Comparison of ENCODE assay signal across 8 cellular contexts in genomic region chr2:170530284-170530745, GRCh38.
A peak's percentile ranks its signal among the peaks of the same experiment; 100 is the strongest.
DNase-seq lines count a peak whose midpoint lies in the region; ATAC-seq, FAIRE-seq and TF ChIP-seq lines count a peak whose summit lies in the region.

No MANE protein-coding gene starts in this region.

- intact Hi-C loops in thyroid gland (cut with DNase I): no loop called here

- TF ChIP-seq POLR2A in thyroid gland (IDR thresholded peaks at IDR 0.05): no peak

- H3K36me3 ChIP-seq in ACC112 (ENCODE audit: insufficient read depth, low read length) (no peaks in the 10 kb centered on the region), adipocyte (ENCODE audit: control insufficient read depth, insufficient read depth, low read length, severe bottlenecking) (no peaks in the 10 kb centered on the region), keratinocyte (ENCODE audit: control insufficient read depth in 2 of 2, extremely low read depth in 1 of 2, insufficient read depth in 2 of 2, low read length in 2 of 2) (no peaks in the 10 kb centered on the region), thyroid gland (no peaks in the 10 kb centered on the region)

- dilution Hi-C loops in keratinocyte (cut with MboI; ENCODE audit: extremely low pct_ligation_motif_present, low sequenced_read_pairs): no loop called here

- H3K9me1 ChIP-seq in keratinocyte (ENCODE audit: control insufficient read depth, extremely low read depth, insufficient read depth, low read length): no peaks in the 10 kb centered on the region

- H3K9me3 ChIP-seq in adipocyte (ENCODE audit: control insufficient read depth, low read length) (no peaks in the 10 kb centered on the region), keratinocyte (ENCODE audit: control insufficient read depth, low read depth, low read length) (no peaks in the 10 kb centered on the region), thyroid gland (no peaks in the 10 kb centered on the region)

- peak overlapping the region; percentile 22; the same call in 1 of the 2 replicates for H3K27ac ChIP-seq in ACC112 (ENCODE audit: low read depth, low read length)
- no peak overlapping the region for H3K27ac ChIP-seq in keratinocyte (ENCODE audit: control insufficient read depth, insufficient read depth, low read length)
- peak overlapping the region; percentile 64 to 78 (median 70) for H3K27ac ChIP-seq in thyroid gland

- H3K4me3 ChIP-seq in ACC112 (ENCODE audit: low read depth, low read length): peak overlapping the region; percentile 54
- peak overlapping the region; percentile 59 for H3K4me3 ChIP-seq in adipocyte (ENCODE audit: low read length)
- H3K4me3 ChIP-seq in keratinocyte (ENCODE audit: control insufficient read depth in 2 of 3, extremely low read depth in 1 of 3, insufficient read depth in 2 of 3, low read depth in 1 of 3, low read length in 3 of 3): no peak overlapping the region
- no peak overlapping the region for H3K4me3 ChIP-seq in thyroid gland (replicated peaks in 1 of 3)

- TF ChIP-seq CTCF in keratinocyte (optimal IDR thresholded peaks at IDR 0.05 in 1 of 3, IDR thresholded peaks at IDR 0.05 in 1 of 3, conservative IDR thresholded peaks at IDR 0.05 in 1 of 3; ENCODE audit: extremely low read depth in 1 of 3, insufficient read depth in 2 of 3, low read length in 3 of 3) (no peak), thyroid gland (IDR thresholded peaks at IDR 0.05) (peak in 1 of 6 experiments; percentile 17)

- no peaks in the 10 kb centered on the region for H4K20me1 ChIP-seq in keratinocyte (ENCODE audit: control insufficient read depth, extremely low read depth, insufficient read depth, low read length)

- peak overlapping the region; percentile 31 for H3K4me2 ChIP-seq in keratinocyte (ENCODE audit: control insufficient read depth, extremely low read depth, insufficient read depth, low read depth, low read length)

- DNase-seq in NCI-H128 (lab: John Stamatoyannopoulos, UW; ENCODE audit: unreplicated experiment) (peak; percentile 79), adipocyte (ENCODE audit: low read depth) (peak; percentile 48), keratinocyte (ENCODE audit: low read depth, low spot score) (no peak), thyroid gland (peak; percentile 97), epidermal melanocyte (ENCODE audit: insufficient read length, low spot score) (no peak), SKM-1 (lab: John Stamatoyannopoulos, UW; ENCODE audit: unreplicated experiment) (no peak)

- H3K4me1 ChIP-seq in ACC112 (ENCODE audit: control insufficient read depth, insufficient read depth, low read length, unreplicated experiment) (peaks cover 30% of the 10 kb centered on the region), adipocyte (ENCODE audit: control insufficient read depth, insufficient read depth, low read length) (peaks cover 33% of the 10 kb centered on the region), keratinocyte (ENCODE audit: control insufficient read depth, extremely low read depth, insufficient read depth, low read length) (peaks cover 7% of the 10 kb centered on the region), thyroid gland (peaks cover 12 to 28% of the 10 kb centered on the region in 2 donors)

- H2AFZ ChIP-seq in ACC112 (ENCODE audit: low read length, unreplicated experiment) (peak overlapping the region; percentile 57), keratinocyte (ENCODE audit: control insufficient read depth, low read length) (no peak overlapping the region)

- H3K79me2 ChIP-seq in ACC112 (ENCODE audit: control insufficient read depth, insufficient read depth, low read length, unreplicated experiment): no peaks in the 10 kb centered on the region
- no peaks in the 10 kb centered on the region for H3K79me2 ChIP-seq in keratinocyte (ENCODE audit: control insufficient read depth, insufficient read depth, low read length)

- no peak overlapping the region for H3K9ac ChIP-seq in adipocyte (ENCODE audit: low read length)
- no peak overlapping the region for H3K9ac ChIP-seq in keratinocyte (ENCODE audit: control insufficient read depth, extremely low read depth, insufficient read depth, low read length)

- FAIRE-seq in keratinocyte (lab: Jason Lieb, UNC): no peak

- ATAC-seq in GM19463 (IDR thresholded peaks at IDR 0.05; ENCODE audit: unreplicated experiment): no peak

- WGBS in thyroid gland, 2 donors: 0 to 2% methylated on average over 7 of the region's 7 CpGs

- H3K27me3 ChIP-seq in ACC112 (ENCODE audit: insufficient read depth, low read length) (no peaks in the 10 kb centered on the region), adipocyte (replicated peaks; ENCODE audit: control insufficient read depth, insufficient read depth, low read length) (no peaks in the 10 kb centered on the region), keratinocyte (ENCODE audit: control insufficient read depth, extremely low read depth, insufficient read depth, low read length) (no peaks in the 10 kb centered on the region), thyroid gland (no peaks in the 10 kb centered on the region)

Comparison
In these comparisons a context has a peak if more than half of its experiments do, and no peak if none do; other contexts are left out.
1. H3K4me3 ChIP-seq: peak in ACC112 (single experiment) and adipocyte (single experiment); none in keratinocyte (0 of 3) and thyroid gland (0 of 3).
2. DNase-seq: peak in NCI-H128 (single experiment), adipocyte (single experiment) and thyroid gland (2 of 2); none in keratinocyte (single experiment), epidermal melanocyte (single experiment) and SKM-1 (single experiment).